Comparison of ENCODE assay signal across 18 cellular contexts in the genomic region with DNA sequence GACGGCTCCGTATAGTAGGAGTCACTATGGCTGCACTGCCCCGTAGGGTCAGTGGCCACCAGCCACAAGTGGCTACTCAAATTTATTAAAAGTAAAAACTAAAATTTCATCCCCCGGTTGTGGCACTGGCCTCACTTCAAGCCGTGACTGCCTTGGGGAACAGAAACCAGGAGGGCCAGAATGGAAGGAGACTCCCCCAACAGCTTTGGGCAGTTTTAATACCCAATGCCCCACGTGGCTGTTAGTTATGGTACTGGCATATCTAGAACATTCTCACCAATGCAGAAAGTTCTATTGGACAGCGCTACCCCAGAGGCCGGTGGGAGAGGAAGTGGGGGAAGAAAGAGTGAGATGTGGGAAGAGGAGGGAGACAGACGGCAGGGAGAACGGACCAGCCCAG. TPM values are rescaled to one million over a fixed set of nuclear protein-coding genes. Genes with fewer than 3 reads are reported as not detected.
DNase-seq lines count a peak whose midpoint lies in the region; ATAC-seq, FAIRE-seq and TF ChIP-seq lines count a peak whose summit lies in the region.
"Had no signal": no experiment of that assay in that cellular context is flagged by ENCODE, and none has a peak within 500 bp of the region (broad histone marks: within the 10 kb centered on the region; RNA-seq: fewer than 3 reads in every experiment).

No MANE protein-coding gene starts in this region.

- no peak for ATAC-seq in CD4-positive, alpha-beta T cell (ENCODE audit: poor library complexity)
- ATAC-seq in upper lobe of right lung, result no peak
- ATAC-seq in HG02678 (IDR thresholded peaks at IDR 0.05; ENCODE audit: unreplicated experiment), result no peak

- H3K4me2 ChIP-seq in Karpas-422 (ENCODE audit: low read depth, low read length, poor library complexity, severe bottlenecking) (peak overlapping the region; percentile 42), astrocyte (ENCODE audit: low read length) (no peak overlapping the region), trophoblast cell (ENCODE audit: low read length) (no peak overlapping the region)

- no peak overlapping the region for H2BK5ac ChIP-seq in trophoblast cell (ENCODE audit: low read depth, low read length, poor library complexity)

- H3K4me1 ChIP-seq in Karpas-422 (ENCODE audit: low read length) (peaks cover 75% of the 10 kb centered on the region), astrocyte (ENCODE audit: insufficient read depth, low read length) (peaks cover 20% of the 10 kb centered on the region), trophoblast cell (ENCODE audit: control insufficient read depth in 1 of 2, insufficient read depth in 2 of 2, low read length in 2 of 2) (peaks cover 19 to 27% of the 10 kb centered on the region in 2 experiments), upper lobe of right lung (peaks cover 48% of the 10 kb centered on the region)

- no peak overlapping the region for H2BK12ac ChIP-seq in trophoblast cell (ENCODE audit: low read length)

- H3K23ac ChIP-seq in trophoblast cell (ENCODE audit: low read length), result no peak overlapping the region

- DNase-seq in CD4-positive, alpha-beta T cell, result no peak
- DNase-seq in Karpas-422 (no peak), astrocyte (ENCODE audit: low read depth) (no peak), trophoblast cell (no peak), DMS153 treated with DMSO at 0.1 percent for 48 hours (lab: John Stamatoyannopoulos, UW; ENCODE audit: unreplicated experiment) (no peak), superior temporal gyrus (ENCODE audit: extremely low spot score) (no peak), upper lobe of right lung (no peak)
- DNase-seq: activated B cell treated with CpG ODN at 0.5 μM for 24 hours; effector memory CD4-positive, alpha-beta T cell; GM23248; KG1; NCI-H1105 treated with DMSO at 0.1 percent for 48 hours; NCI-H69; Peyer's patch; retina; stomach; SW 1271 had no signal

- H4K12ac ChIP-seq in trophoblast cell (ENCODE audit: low read depth, low read length), result no peak overlapping the region

- H3K9me3 ChIP-seq in CD4-positive, alpha-beta T cell (ENCODE audit: control insufficient read depth, low read length), result no peaks in the 10 kb centered on the region
- H3K9me3 ChIP-seq in Karpas-422 (ENCODE audit: low read length), result no peaks in the 10 kb centered on the region
- no peaks in the 10 kb centered on the region for H3K9me3 ChIP-seq in astrocyte (ENCODE audit: insufficient read depth, low read depth, low read length)
- H3K9me3 ChIP-seq in trophoblast cell (ENCODE audit: insufficient read depth, low read depth, low read length), result no peaks in the 10 kb centered on the region
- H3K9me3 ChIP-seq in upper lobe of right lung, result no peaks in the 10 kb centered on the region
- H3K9me3 ChIP-seq: Peyer's patch, stomach had no signal

- FAIRE-seq in astrocyte (lab: Jason Lieb, UNC), result no peak

- H3K4me3 Mint-ChIP-seq in CD4-positive, alpha-beta T cell, result peak overlapping the region; percentile 22
- H3K4me3 Mint-ChIP-seq in astrocyte (ENCODE audit: unreplicated experiment), result no peak overlapping the region
- H3K4me3 Mint-ChIP-seq: activated B cell treated with CpG ODN at 0.5 μM for 24 hours had no signal

- H3K18ac ChIP-seq in trophoblast cell (ENCODE audit: low read length), result peak overlapping the region; percentile 81

- intact Hi-C loops in CD4-positive, alpha-beta T cell (cut with DNase I, micrococcal nuclease), result loop anchor here (10.0 kb wide), 2 partner anchors 106 to 526 kb away; no protein-coding TSS in a partner anchor
- intact Hi-C loops in upper lobe of right lung (cut with DNase I), result loop anchor here (10.0 kb wide), 1 partner anchor 204 kb away; no protein-coding TSS in a partner anchor

- H3K27ac ChIP-seq in CD4-positive, alpha-beta T cell (ENCODE audit: low read depth, low read length), result no peak overlapping the region
- H3K27ac ChIP-seq in Karpas-422 (ENCODE audit: low read length) (0 out of 2 replicates have a peak overlapping the region, but pooled peaks have one; percentile 28), astrocyte (ENCODE audit: low read depth, low read length) (no peak overlapping the region), trophoblast cell (ENCODE audit: low read depth, low read length) (no peak overlapping the region), upper lobe of right lung (no peak overlapping the region)
- H3K27ac ChIP-seq: GM23248 had no signal

- POLR2A ChIA-PET in CD4-positive, alpha-beta T cell (lab: Charles Lee), result no interaction called here

- H3K9me2 ChIP-seq in Karpas-422 (replicated peaks; ENCODE audit: insufficient read depth, low read length), result no peaks in the 10 kb centered on the region

- no peak overlapping the region for H4K91ac ChIP-seq in trophoblast cell (ENCODE audit: low read depth, low read length)

- TF ChIP-seq CTCF in CD4-positive, alpha-beta T cell (IDR thresholded peaks at IDR 0.05), result no peak
- no peak for TF ChIP-seq CTCF in astrocyte (IDR thresholded peaks at IDR 0.05; ENCODE audit: insufficient read depth, low read depth, low read length)
- no peak for TF ChIP-seq CTCF in upper lobe of right lung (IDR thresholded peaks at IDR 0.05)

- H3K79me2 ChIP-seq in Karpas-422 (ENCODE audit: low read length) (peaks cover 99% of the 10 kb centered on the region), astrocyte (ENCODE audit: insufficient read depth, low read length) (peaks cover 100% of the 10 kb centered on the region), trophoblast cell (ENCODE audit: control insufficient read depth, insufficient read depth, low read length, poor library complexity) (peaks cover 60% of the 10 kb centered on the region)

- WGBS in trophoblast cell (ENCODE audit: extremely low coverage, insufficient coverage, insufficient read length), result no CpG with 5 or more reads among the region's 10 CpGs

- no peaks in the 10 kb centered on the region for H3K27me3 Mint-ChIP-seq in CD4-positive, alpha-beta T cell
- H3K27me3 Mint-ChIP-seq in astrocyte (ENCODE audit: low read depth, unreplicated experiment), result no peaks in the 10 kb centered on the region
- H3K27me3 Mint-ChIP-seq: activated B cell treated with CpG ODN at 0.5 μM for 24 hours had no signal

- peak overlapping the region; percentile 71 for H3K4ac ChIP-seq in trophoblast cell (ENCODE audit: low read depth, low read length)

- no peaks in the 10 kb centered on the region for H3K27me3 ChIP-seq in CD4-positive, alpha-beta T cell (ENCODE audit: control insufficient read depth, insufficient read depth, low read length)
- H3K27me3 ChIP-seq in Karpas-422 (ENCODE audit: low read length) (no peaks in the 10 kb centered on the region), astrocyte (ENCODE audit: insufficient read depth, low read length) (no peaks in the 10 kb centered on the region), trophoblast cell (ENCODE audit: insufficient read depth, low read length) (no peaks in the 10 kb centered on the region), upper lobe of right lung (no peaks in the 10 kb centered on the region)
- H3K27me3 ChIP-seq: Peyer's patch, stomach had no signal

- no peak overlapping the region for H3K27ac Mint-ChIP-seq in CD4-positive, alpha-beta T cell
- H3K27ac Mint-ChIP-seq in astrocyte (ENCODE audit: unreplicated experiment), result peak overlapping the region; percentile 43
- H3K27ac Mint-ChIP-seq: activated B cell treated with CpG ODN at 0.5 μM for 24 hours had no signal

- H4K8ac ChIP-seq in trophoblast cell (ENCODE audit: low read depth, low read length), result no peak overlapping the region

- no peak overlapping the region for H2AK5ac ChIP-seq in trophoblast cell (ENCODE audit: low read length)

- H2AFZ ChIP-seq in Karpas-422 (ENCODE audit: low read length) (no peak overlapping the region), astrocyte (ENCODE audit: low read depth, low read length) (no peak overlapping the region), trophoblast cell (ENCODE audit: insufficient read depth, low read length, poor library complexity) (no peak overlapping the region)
- H2AFZ ChIP-seq: GM23248 had no signal

- CTCF ChIA-PET in CD4-positive, alpha-beta T cell (lab: Charles Lee), result no interaction called here

- no peak overlapping the region for H3K14ac ChIP-seq in trophoblast cell (ENCODE audit: low read length)

- H3K9me3 Mint-ChIP-seq in CD4-positive, alpha-beta T cell, result no peaks in the 10 kb centered on the region
- no peaks in the 10 kb centered on the region for H3K9me3 Mint-ChIP-seq in astrocyte (ENCODE audit: unreplicated experiment)

- no peak overlapping the region for H3K9ac ChIP-seq in Karpas-422 (ENCODE audit: low read length)
- no peak overlapping the region for H3K9ac ChIP-seq in astrocyte (ENCODE audit: low read length)
- no peak overlapping the region for H3K9ac ChIP-seq in trophoblast cell (ENCODE audit: low read length)
- H3K9ac ChIP-seq: GM23248 had no signal

- H3K79me1 ChIP-seq in trophoblast cell (ENCODE audit: low read length), result peaks cover 4% of the 10 kb centered on the region

- H4K20me1 ChIP-seq in Karpas-422 (ENCODE audit: insufficient read depth, low read depth, low read length) (peaks cover 91% of the 10 kb centered on the region), astrocyte (ENCODE audit: insufficient read depth, low read length) (peaks cover 98% of the 10 kb centered on the region)

- no peak overlapping the region for H3K4me3 ChIP-seq in Karpas-422 (ENCODE audit: low read length)
- H3K4me3 ChIP-seq in astrocyte (ENCODE audit: insufficient read depth, low read depth, low read length), result no peak overlapping the region
- H3K4me3 ChIP-seq in trophoblast cell (ENCODE audit: low read depth, low read length), result no peak overlapping the region
- no peak overlapping the region for H3K4me3 ChIP-seq in upper lobe of right lung
- H3K4me3 ChIP-seq: GM23248, Peyer's patch, stomach had no signal

- no peak overlapping the region for H2BK120ac ChIP-seq in trophoblast cell (ENCODE audit: insufficient read depth, low read length, poor library complexity)

- H3K36me3 ChIP-seq in Karpas-422 (ENCODE audit: insufficient read depth, low read length) (peaks cover 7% of the 10 kb centered on the region; the same call in 1 of the 2 replicates), astrocyte (ENCODE audit: insufficient read depth, low read length) (no peaks in the 10 kb centered on the region), trophoblast cell (ENCODE audit: control insufficient read depth in 1 of 2, insufficient read depth in 2 of 2, low read length in 2 of 2) (peaks cover 9 to 14% of the 10 kb centered on the region in 2 experiments), upper lobe of right lung (no peaks in the 10 kb centered on the region)
- H3K36me3 ChIP-seq: Peyer's patch had no signal

- H3K36me3 Mint-ChIP-seq in CD4-positive, alpha-beta T cell (ENCODE audit: low read depth), result peaks cover under 1% of the 10 kb centered on the region
- H3K36me3 Mint-ChIP-seq in astrocyte (ENCODE audit: low read depth, unreplicated experiment), result peaks cover 11% of the 10 kb centered on the region

- peaks cover 62% of the 10 kb centered on the region for H3K4me1 Mint-ChIP-seq in CD4-positive, alpha-beta T cell (ENCODE audit: low read depth)
- H3K4me1 Mint-ChIP-seq in astrocyte (ENCODE audit: low read depth, unreplicated experiment), result peaks cover 34% of the 10 kb centered on the region

RNA-seq across cellular contexts. Expression of a gene that starts 6.2 kb away (rescaled TPM):
- 100 to 1,000 TPM; 133 to 140 TPM for total RNA-seq in CD4-positive, alpha-beta T cell
- 36.8 and 75.4 TPM in 2 replicates for total RNA-seq in Karpas-422 (2014; rRNA removed; shearing (Covaris generic); ENCODE audit: low replicate concordance)
- total RNA-seq in astrocyte, result 425 and 489 TPM in 2 replicates
- polyA plus RNA-seq in trophoblast cell (2013), result 147 and 153 TPM in 2 replicates
- 336 TPM for total RNA-seq in upper lobe of right lung
